In genomic region chr7:100894860-100895700, GRCh38 we compare ENCODE assay signal across 8 cellular contexts. TPM values are rescaled to one million over a fixed set of nuclear protein-coding genes. Genes with fewer than 3 reads are reported as not detected.
A peak's percentile ranks its signal among the peaks of the same experiment; 100 is the strongest.
DNase-seq lines count a peak whose midpoint lies in the region; ATAC-seq and TF ChIP-seq lines count a peak whose summit lies in the region.

No MANE protein-coding gene starts in this region.

- H3K27me3 Mint-ChIP-seq in brain = peaks cover 50% of the 10 kb centered on the region

- peaks cover 0 to 5% (median 3%) of the 10 kb centered on the region in 5 experiments for H3K9me3 Mint-ChIP-seq in brain

- no peak overlapping the region for H3K27ac Mint-ChIP-seq in brain

- peak; percentile 59 for DNase-seq in NCI-H748 (lab: John Stamatoyannopoulos, UW; ENCODE audit: unreplicated experiment)
- DNase-seq in NCI-H748 treated with DMSO at 0.1 percent for 48 hours (lab: John Stamatoyannopoulos, UW) = no peak
- DNase-seq in SK-N-DZ (ENCODE audit: low spot score) = peak; percentile 57
- DNase-seq in islet precursor cell = peak; percentile 86
- peak; percentile 50 to 58 for DNase-seq in stimulated activated CD4-positive, alpha-beta T cell treated with anti-CD3 and anti-CD28 coated beads, Interleukin-2, amount 100 ng/mL, for 48 hours
- DNase-seq in putamen (ENCODE audit: low spot score) = no peak

- no peaks in the 10 kb centered on the region for H3K36me3 Mint-ChIP-seq in brain

- ATAC-seq in GM21528 (IDR thresholded peaks at IDR 0.05; ENCODE audit: low FRiP score, unreplicated experiment) = no peak

- TF ChIP-seq CTCF in brain (conservative IDR thresholded peaks at IDR 0.05) = peak; percentile 86 to 93

- peak overlapping the region; percentile 60 to 77 (median 67) for H3K4me3 Mint-ChIP-seq in brain

- H3K4me1 Mint-ChIP-seq in brain = peaks cover 44% of the 10 kb centered on the region

RNA-seq across cellular contexts. Expression of gene ACHE, which starts 0.6 kb away (rescaled TPM):
- polyA plus RNA-seq in SK-N-DZ (2014; cell fraction: cytosol; rRNA removed) = 1.0 and 2.4 TPM in 2 replicates
- 1.9 and 4.2 TPM in 2 replicates for polyA plus RNA-seq in SK-N-DZ (2014; cell fraction: nucleus; rRNA removed)
- 9.3 TPM for polyA plus RNA-seq in brain (ENCODE audit: insufficient read depth, low read depth, low replicate concordance)

RNA-seq across cellular contexts. Expression of gene UFSP1, which starts 5.6 kb away (rescaled TPM):
- polyA plus RNA-seq in SK-N-DZ (2014; cell fraction: cytosol; rRNA removed) = 1.4 and 2.5 TPM in 2 replicates
- polyA plus RNA-seq in SK-N-DZ (2014; cell fraction: nucleus; rRNA removed) = 1.7 and 3.6 TPM in 2 replicates
- polyA plus RNA-seq in brain (ENCODE audit: insufficient read depth, low read depth, low replicate concordance) = 1.1 TPM

RNA-seq across cellular contexts. Expression of gene SRRT, which starts 20.2 kb away (rescaled TPM):
- 90.7 and 111 TPM in 2 replicates for polyA plus RNA-seq in SK-N-DZ (2014; cell fraction: cytosol; rRNA removed)
- polyA plus RNA-seq in SK-N-DZ (2014; cell fraction: nucleus; rRNA removed) = 447 and 506 TPM in 2 replicates
- polyA plus RNA-seq in brain (ENCODE audit: insufficient read depth, low read depth, low replicate concordance) = 68.3 TPM

RNA-seq across cellular contexts. Expression of gene TRIP6, which starts 27.9 kb away (rescaled TPM):
- polyA plus RNA-seq in SK-N-DZ (2014; cell fraction: cytosol; rRNA removed) = 0.49 and 2.7 TPM in 2 replicates
- polyA plus RNA-seq in SK-N-DZ (2014; cell fraction: nucleus; rRNA removed) = 2.1 and 11.7 TPM in 2 replicates
- polyA plus RNA-seq in brain (ENCODE audit: insufficient read depth, low read depth, low replicate concordance) = 26.8 TPM

RNA-seq across cellular contexts. Expression of gene SLC12A9, which starts 42.6 kb away (rescaled TPM):
- 12.9 and 13.8 TPM in 2 replicates for polyA plus RNA-seq in SK-N-DZ (2014; cell fraction: cytosol; rRNA removed)
- 24.2 and 33.9 TPM in 2 replicates for polyA plus RNA-seq in SK-N-DZ (2014; cell fraction: nucleus; rRNA removed)
- 15.7 TPM for polyA plus RNA-seq in brain (ENCODE audit: insufficient read depth, low read depth, low replicate concordance)

Comparison
In these comparisons a context has a peak if more than half of its experiments do, and no peak if none do; other contexts are left out.
1. DNase-seq: peak in NCI-H748 (single experiment), SK-N-DZ (single experiment), islet precursor cell (single experiment) and stimulated activated CD4-positive, alpha-beta T cell treated with anti-CD3 and anti-CD28 coated beads, Interleukin-2, amount 100 ng/mL, for 48 hours (2 of 2); none in NCI-H748 treated with DMSO at 0.1 percent for 48 hours (single experiment) and putamen (single experiment).